18 cellular contexts compared by ENCODE assay signal in genomic region chr20:63288581-63289251, GRCh38. TPM values are rescaled to one million over a fixed set of nuclear protein-coding genes. Genes with fewer than 3 reads are reported as not detected.
A peak's percentile ranks its signal among the peaks of the same experiment; 100 is the strongest.
DNase-seq lines count a peak whose midpoint lies in the region; ATAC-seq, FAIRE-seq and TF ChIP-seq lines count a peak whose summit lies in the region.
"Had no signal": no experiment of that assay in that cellular context is flagged by ENCODE, and none has a peak within 500 bp of the region (broad histone marks: within the 10 kb centered on the region; RNA-seq: fewer than 3 reads in every experiment).

No MANE protein-coding gene starts in this region.

- no peak for TF ChIP-seq POLR2A in K562 (conservative IDR thresholded peaks at IDR 0.05)

- H3K4me1 ChIP-seq in BLaER1 (peaks cover 98% of the 10 kb centered on the region), K562 (replicated peaks in 1 of 2; ENCODE audit: control insufficient read depth in 2 of 2, insufficient read depth in 2 of 2, low read length in 2 of 2) (peaks cover 0 to 50% of the 10 kb centered on the region in 2 experiments; a peak in 2 of 5 replicates), GM23338 (ENCODE audit: insufficient read depth) (peaks cover 6% of the 10 kb centered on the region; the same call in 1 of the 2 replicates)

- peaks cover 24% of the 10 kb centered on the region for H3K36me3 Mint-ChIP-seq in CD4-positive, alpha-beta T cell (ENCODE audit: low read depth)
- H3K36me3 Mint-ChIP-seq in GM23338 (ENCODE audit: low read depth): peaks cover 19% of the 10 kb centered on the region
- H3K36me3 Mint-ChIP-seq in T-helper 2 cell treated with Interferon-gamma antibody and Interleukin-4, amounts not matched to agents 5 μg/mL and 100 μg/mL, for 36 hours (ENCODE audit: low read depth): peaks cover 9% of the 10 kb centered on the region

- no peak for DNase-seq in CD4-positive, alpha-beta T cell
- no peak for DNase-seq in K562 (ENCODE audit: extremely low read depth in 1 of 4, low spot score in 3 of 4)
- DNase-seq in GM23338 (ENCODE audit: low spot score): no peak
- DNase-seq in T-helper 2 cell treated with Interferon-gamma antibody and Interleukin-4, amounts not matched to agents 5 μg/mL and 100 μg/mL, for 36 hours (ENCODE audit: low spot score): no peak
- DNase-seq: COR-L47, DMS 273 treated with DMSO at 0.1 percent for 48 hours, DND-41, KG1, NCI-H1105 treated with DMSO at 0.1 percent for 48 hours, NCI-H1694, Peyer's patch, SIG-M5 had no signal

- H3K27me3 ChIP-seq in BLaER1 (no peaks in the 10 kb centered on the region), K562 (ENCODE audit: control insufficient read depth in 2 of 2, insufficient read depth in 2 of 2, low read length in 2 of 2) (no peaks in the 10 kb centered on the region), GM23338 (ENCODE audit: insufficient read depth) (no peaks in the 10 kb centered on the region)
- no peaks in the 10 kb centered on the region for H3K27me3 ChIP-seq in CD4-positive, alpha-beta T cell (ENCODE audit: control insufficient read depth, insufficient read depth, low read length)
- H3K27me3 ChIP-seq: Peyer's patch had no signal

- H3K4me1 Mint-ChIP-seq in CD4-positive, alpha-beta T cell (ENCODE audit: low read depth): peaks cover 4% of the 10 kb centered on the region
- H3K4me1 Mint-ChIP-seq in GM23338: peaks cover 5% of the 10 kb centered on the region; the same call in 2 of the 3 replicates
- H3K4me1 Mint-ChIP-seq in T-helper 2 cell treated with Interferon-gamma antibody and Interleukin-4, amounts not matched to agents 5 μg/mL and 100 μg/mL, for 36 hours (ENCODE audit: low read depth): no peaks in the 10 kb centered on the region

- intact Hi-C loops in CD4-positive, alpha-beta T cell (cut with DNase I, micrococcal nuclease): no loop called here
- intact Hi-C loops in K562 (cut with micrococcal nuclease): no loop called here

- H3F3A ChIP-seq in GM23338 (replicated peaks; ENCODE audit: low read depth): no peaks in the 10 kb centered on the region

- POLR2A ChIA-PET in CD4-positive, alpha-beta T cell (lab: Charles Lee): no interaction called here
- POLR2A ChIA-PET in K562 (lab: Yijun Ruan, JAX): interaction anchor here (0.6 to 1.2 kb wide), 2 partner anchors 12 to 136 kb away, joined by 3 to 5 read pairs; no protein-coding TSS in a partner anchor

- TF ChIP-seq EP300 in K562 (IDR thresholded peaks at IDR 0.05; ENCODE audit: low read length): no peak

- CTCF ChIA-PET in CD4-positive, alpha-beta T cell (lab: Charles Lee): no interaction called here
- CTCF ChIA-PET in K562 (lab: Yijun Ruan, JAX; ENCODE audit: low intra/inter-chr PET ratio): no interaction called here

- H3K4me3 ChIP-seq in BLaER1 (no peak overlapping the region), K562 (no peak overlapping the region), GM23338 (no peak overlapping the region)
- H3K4me3 ChIP-seq: Peyer's patch had no signal

- H3K27ac ChIP-seq in BLaER1 (no peak overlapping the region), K562 (ENCODE audit: extremely low read depth, low read depth, low read length) (no peak overlapping the region), GM23338 (ENCODE audit: low read depth) (no peak overlapping the region)
- H3K27ac ChIP-seq in CD4-positive, alpha-beta T cell (ENCODE audit: low read depth, low read length): no peak overlapping the region
- H3K27ac ChIP-seq: C4-2B, Peyer's patch had no signal

- H2AFZ ChIP-seq in K562 (ENCODE audit: low read depth, low read length) (no peak overlapping the region), GM23338 (no peak overlapping the region)

- no peak for ATAC-seq in CD4-positive, alpha-beta T cell (ENCODE audit: poor library complexity)
- ATAC-seq in K562 (no peak), GM23338 (no peak)
- ATAC-seq: SK-N-SH treated with all-trans-retinoic acid at 6 μM for 48 hours had no signal

- peak overlapping the region; percentile 57 for H3K4me2 ChIP-seq in BLaER1
- no peak overlapping the region for H3K4me2 ChIP-seq in K562 (ENCODE audit: insufficient read depth, low read length)
- H3K4me2 ChIP-seq in GM23338: no peak overlapping the region

- H3K27me3 Mint-ChIP-seq in CD4-positive, alpha-beta T cell: no peaks in the 10 kb centered on the region
- peaks cover 19% of the 10 kb centered on the region for H3K27me3 Mint-ChIP-seq in GM23338 (ENCODE audit: insufficient read depth, low read depth, poor library complexity)
- no peaks in the 10 kb centered on the region for H3K27me3 Mint-ChIP-seq in T-helper 2 cell treated with Interferon-gamma antibody and Interleukin-4, amounts not matched to agents 5 μg/mL and 100 μg/mL, for 36 hours (ENCODE audit: low read depth)

- in situ Hi-C loops in K562 (cut with MboI): no loop called here

- 90% methylated on average over 22 of the region's 28 CpGs for WGBS in K562 (ENCODE audit: insufficient coverage, low coverage, missing lambda C conversion rate)

- H3K9ac ChIP-seq in BLaER1 (0 out of 2 replicates have a peak overlapping the region, but pooled peaks have one; percentile 31), K562 (ENCODE audit: insufficient read depth in 1 of 2, low read depth in 2 of 2, low read length in 2 of 2) (no peak overlapping the region)

- H3K9me3 Mint-ChIP-seq in CD4-positive, alpha-beta T cell: no peaks in the 10 kb centered on the region
- H3K9me3 Mint-ChIP-seq in GM23338: no peaks in the 10 kb centered on the region
- no peaks in the 10 kb centered on the region for H3K9me3 Mint-ChIP-seq in T-helper 2 cell treated with Interferon-gamma antibody and Interleukin-4, amounts not matched to agents 5 μg/mL and 100 μg/mL, for 36 hours

- TF ChIP-seq RAD21 in K562 (CRISPR knock-in tag; conservative IDR thresholded peaks at IDR 0.05 in 1 of 2, IDR thresholded peaks at IDR 0.05 in 1 of 2): no peak

- no peak for FAIRE-seq in K562 (lab: Jason Lieb, UNC)
- FAIRE-seq: H54 had no signal

- peaks cover 52% of the 10 kb centered on the region for H3K36me3 ChIP-seq in BLaER1
- peaks cover 44% of the 10 kb centered on the region; the same call in 2 of the 3 replicates for H3K36me3 ChIP-seq in K562 (ENCODE audit: control insufficient read depth, insufficient read depth, low read length)
- H3K36me3 ChIP-seq in GM23338 (ENCODE audit: insufficient read depth): no peaks in the 10 kb centered on the region; the same call in 1 of the 2 replicates

- peak overlapping the region; percentile 33 for H3K27ac Mint-ChIP-seq in CD4-positive, alpha-beta T cell
- H3K27ac Mint-ChIP-seq in GM23338: no peak overlapping the region
- no peak overlapping the region for H3K27ac Mint-ChIP-seq in T-helper 2 cell treated with Interferon-gamma antibody and Interleukin-4, amounts not matched to agents 5 μg/mL and 100 μg/mL, for 36 hours

- H3K4me3 Mint-ChIP-seq in CD4-positive, alpha-beta T cell: no peak overlapping the region
- no peak overlapping the region for H3K4me3 Mint-ChIP-seq in GM23338
- H3K4me3 Mint-ChIP-seq in T-helper 2 cell treated with Interferon-gamma antibody and Interleukin-4, amounts not matched to agents 5 μg/mL and 100 μg/mL, for 36 hours: no peak overlapping the region

- TSS peak; percentile 40 for BruUV-seq in K562 (replicated peaks; lab: Mats Ljungman, UMichigan)

- H4K20me1 ChIP-seq in BLaER1 (peaks cover 57% of the 10 kb centered on the region), K562 (replicated peaks; ENCODE audit: control insufficient read depth, insufficient read depth, low read length) (peaks cover 25% of the 10 kb centered on the region), GM23338 (replicated peaks; ENCODE audit: insufficient read depth) (no peaks in the 10 kb centered on the region)

- H3K9me1 ChIP-seq in K562 (ENCODE audit: control insufficient read depth, insufficient read depth, low read length): peaks cover 10% of the 10 kb centered on the region

- H3K79me2 ChIP-seq in K562 (ENCODE audit: control insufficient read depth, insufficient read depth, low read length) (no peaks in the 10 kb centered on the region), GM23338 (replicated peaks; ENCODE audit: insufficient read depth) (no peaks in the 10 kb centered on the region)

- no peak for TF ChIP-seq CTCF in CD4-positive, alpha-beta T cell (IDR thresholded peaks at IDR 0.05)
- TF ChIP-seq CTCF in K562 (IDR thresholded peaks at IDR 0.05 in 2 of 3, conservative IDR thresholded peaks at IDR 0.05 in 1 of 3; ENCODE audit: insufficient read depth in 2 of 3, low read depth in 1 of 3, low read length in 3 of 3): no peak
- TF ChIP-seq CTCF in GM23338 (conservative IDR thresholded peaks at IDR 0.05; ENCODE audit: low read depth in 2 of 2): no peak

- no peaks in the 10 kb centered on the region for H3K9me3 ChIP-seq in BLaER1
- no peaks in the 10 kb centered on the region for H3K9me3 ChIP-seq in CD4-positive, alpha-beta T cell (ENCODE audit: control insufficient read depth, low read length)
- H3K9me3 ChIP-seq in K562 (replicated peaks; ENCODE audit: control insufficient read depth, insufficient read depth, low read depth, low read length): no peaks in the 10 kb centered on the region
- H3K9me3 ChIP-seq: Peyer's patch had no signal

- no peaks in the 10 kb centered on the region for H3K9me2 ChIP-seq in GM23338 (ENCODE audit: insufficient read depth)

RNA-seq across cellular contexts. Expression of gene COL20A1, which starts 4.3 kb away (rescaled TPM):
- under 1 TPM in 1 of 2 experiments, not detected in 1; 0.03 TPM for total RNA-seq in CD4-positive, alpha-beta T cell
- total RNA-seq in K562 (2011; cell fraction: chromatin; rRNA removed; ENCODE audit: low replicate concordance): 0.12 and 0.19 TPM in 2 replicates
- total RNA-seq in K562 (2011; cell fraction: nucleolus; rRNA removed): 0.26 and 0.33 TPM in 2 replicates
- 0.15 TPM in 1 of 2 replicates, not detected in the other for total RNA-seq in K562 (2011; cell fraction: nucleoplasm; rRNA removed)
- total RNA-seq in K562 (2014; rRNA removed): not detected in 2 replicates
- total RNA-seq in K562 (2014; rRNA removed; fragmentation: Illumina TruSeq; extraction: Trizol): not detected in 2 replicates
- total RNA-seq in K562 (2015; rRNA removed; fragmentation: Illumina TruSeq; extraction: Trizol): not detected in 2 replicates
- not detected in 2 replicates for total RNA-seq in K562 (2021)
- polyA plus RNA-seq in K562 (2011; rRNA removed): not detected in 2 replicates
- under 0.01 TPM in 1 of 2 replicates, not detected in the other for polyA plus RNA-seq in K562 (2011; cell fraction: cytosol; rRNA removed)
- polyA plus RNA-seq in K562 (2011; cell fraction: nucleus; rRNA removed): 0.06 and 0.26 TPM in 2 replicates
- polyA plus RNA-seq in K562 (2012): 0.06 TPM in 1 of 2 replicates, not detected in the other
- not detected in 2 replicates for polyA plus RNA-seq in K562 (2014; fragmentation: Illumina TruSeq; extraction: Trizol)
- polyA plus RNA-seq in K562 (2014; fragmentation: Nextera tagmentation; extraction: Ambion mirVana): not detected
- polyA plus RNA-seq in K562 (2014; rRNA removed): not detected in 2 replicates
- polyA minus RNA-seq in K562 (2011; rRNA and poly(A)+ RNA removed): not detected in 2 replicates
- not detected in 2 replicates for polyA minus RNA-seq in K562 (2011; cell fraction: cytosol; rRNA and poly(A)+ RNA removed)
- not detected in 2 replicates for polyA minus RNA-seq in K562 (2011; cell fraction: nucleus; rRNA and poly(A)+ RNA removed)
- total RNA-seq in GM23338 (2014; rRNA removed; shearing (Covaris generic)): 0.28 and 0.43 TPM in 2 replicates
- 0.59 and 0.79 TPM in 2 replicates for polyA plus RNA-seq in GM23338 (2016; fragmentation: Nextera tagmentation; extraction: Ambion mirVana)
- total RNA-seq: G401, Peyer's patch had no signal

RNA-seq across cellular contexts. Expression of gene ARFGAP1, which starts 16.1 kb away (rescaled TPM):
- total RNA-seq in CD4-positive, alpha-beta T cell: 100 to 1,000 TPM; 120 TPM
- 379 and 853 TPM in 2 replicates for total RNA-seq in K562 (2011; cell fraction: chromatin; rRNA removed; ENCODE audit: low replicate concordance)
- 493 and 502 TPM in 2 replicates for total RNA-seq in K562 (2011; cell fraction: nucleolus; rRNA removed)
- 305 and 355 TPM in 2 replicates for total RNA-seq in K562 (2011; cell fraction: nucleoplasm; rRNA removed)
- total RNA-seq in K562 (2014; rRNA removed): 42.4 and 44.3 TPM in 2 replicates
- total RNA-seq in K562 (2014; rRNA removed; fragmentation: Illumina TruSeq; extraction: Trizol): 15.7 and 17.6 TPM in 2 replicates
- total RNA-seq in K562 (2015; rRNA removed; fragmentation: Illumina TruSeq; extraction: Trizol): 33.5 and 33.9 TPM in 2 replicates
- 85.3 and 102 TPM in 2 replicates for total RNA-seq in K562 (2021)
- polyA plus RNA-seq in K562 (2011; rRNA removed): 39.1 and 89.8 TPM in 2 replicates
- polyA plus RNA-seq in K562 (2011; cell fraction: cytosol; rRNA removed): 59.1 and 89.5 TPM in 2 replicates
- 848 and 934 TPM in 2 replicates for polyA plus RNA-seq in K562 (2011; cell fraction: nucleus; rRNA removed)
- polyA plus RNA-seq in K562 (2012): 64.7 and 85.4 TPM in 2 replicates
- 24.9 and 45.2 TPM in 2 replicates for polyA plus RNA-seq in K562 (2014; fragmentation: Illumina TruSeq; extraction: Trizol)
- under 1 TPM; 0.53 to 0.95 TPM for polyA plus RNA-seq in K562 (2014; fragmentation: Nextera tagmentation; extraction: Ambion mirVana)
- polyA plus RNA-seq in K562 (2014; rRNA removed): 54.4 and 73.2 TPM in 2 replicates
- polyA minus RNA-seq in K562 (2011; rRNA and poly(A)+ RNA removed): 24.6 and 29.9 TPM in 2 replicates
- polyA minus RNA-seq in K562 (2011; cell fraction: cytosol; rRNA and poly(A)+ RNA removed): 33.3 and 40.3 TPM in 2 replicates
- polyA minus RNA-seq in K562 (2011; cell fraction: nucleus; rRNA and poly(A)+ RNA removed): 103 and 183 TPM in 2 replicates
- total RNA-seq in GM23338 (2014; rRNA removed; shearing (Covaris generic)): 88.8 and 95.5 TPM in 2 replicates
- polyA plus RNA-seq in GM23338 (2016; fragmentation: Nextera tagmentation; extraction: Ambion mirVana): 40.6 and 41.5 TPM in 2 replicates

RNA-seq across cellular contexts. Expression of gene NKAIN4, which starts 34.5 kb away (rescaled TPM):
- total RNA-seq in CD4-positive, alpha-beta T cell: not detected
- not detected in 2 replicates for total RNA-seq in K562 (2011; cell fraction: chromatin; rRNA removed; ENCODE audit: low replicate concordance)
- not detected in 2 replicates for total RNA-seq in K562 (2011; cell fraction: nucleolus; rRNA removed)
- not detected in 2 replicates for total RNA-seq in K562 (2011; cell fraction: nucleoplasm; rRNA removed)
- total RNA-seq in K562 (2014; rRNA removed) (not detected in 2 replicates), K562 (2014; rRNA removed; fragmentation: Illumina TruSeq; extraction: Trizol) (not detected in 2 replicates), K562 (2015; rRNA removed; fragmentation: Illumina TruSeq; extraction: Trizol) (not detected in 2 replicates), K562 (2021) (not detected in 2 replicates)
- polyA plus RNA-seq in K562 (2011; rRNA removed) (not detected in 2 replicates), K562 (2014; fragmentation: Illumina TruSeq; extraction: Trizol) (not detected in 2 replicates), K562 (2014; fragmentation: Nextera tagmentation; extraction: Ambion mirVana) (not detected), K562 (2014; rRNA removed) (not detected in 2 replicates), GM23338 (2016; fragmentation: Nextera tagmentation; extraction: Ambion mirVana) (9.5 and 13.2 TPM in 2 replicates)
- polyA plus RNA-seq in K562 (2011; cell fraction: cytosol; rRNA removed): not detected in 2 replicates
- polyA plus RNA-seq in K562 (2011; cell fraction: nucleus; rRNA removed): not detected in 2 replicates
- polyA plus RNA-seq in K562 (2012): not detected in 2 replicates
- polyA minus RNA-seq in K562 (2011; rRNA and poly(A)+ RNA removed): not detected in 2 replicates
- polyA minus RNA-seq in K562 (2011; cell fraction: cytosol; rRNA and poly(A)+ RNA removed): not detected in 2 replicates
- not detected in 2 replicates for polyA minus RNA-seq in K562 (2011; cell fraction: nucleus; rRNA and poly(A)+ RNA removed)
- total RNA-seq in GM23338 (2014; rRNA removed; shearing (Covaris generic)): 12.6 and 16.0 TPM in 2 replicates
- total RNA-seq: NCI-H460, Peyer's patch had no signal

RNA-seq across cellular contexts. Expression of gene BIRC7, which starts 53.0 kb away (rescaled TPM):
- not detected for total RNA-seq in CD4-positive, alpha-beta T cell
- total RNA-seq in K562 (2011; cell fraction: chromatin; rRNA removed; ENCODE audit: low replicate concordance): 0.51 and 0.74 TPM in 2 replicates
- total RNA-seq in K562 (2011; cell fraction: nucleolus; rRNA removed): 1.3 and 1.4 TPM in 2 replicates
- 0.46 and 0.88 TPM in 2 replicates for total RNA-seq in K562 (2011; cell fraction: nucleoplasm; rRNA removed)
- total RNA-seq in K562 (2014; rRNA removed) (not detected in 2 replicates), K562 (2014; rRNA removed; fragmentation: Illumina TruSeq; extraction: Trizol) (not detected in 2 replicates), K562 (2015; rRNA removed; fragmentation: Illumina TruSeq; extraction: Trizol) (0.14 TPM in 1 of 2 replicates, not detected in the other), K562 (2021) (0.18 and 0.27 TPM in 2 replicates)
- polyA plus RNA-seq in K562 (2011; rRNA removed) (0.14 and 0.24 TPM in 2 replicates), K562 (2014; fragmentation: Illumina TruSeq; extraction: Trizol) (not detected in 2 replicates), K562 (2014; fragmentation: Nextera tagmentation; extraction: Ambion mirVana) (not detected), K562 (2014; rRNA removed) (0.16 and 0.19 TPM in 2 replicates), GM23338 (2016; fragmentation: Nextera tagmentation; extraction: Ambion mirVana) (0.16 TPM in 1 of 2 replicates, not detected in the other)
- 0.12 and 0.88 TPM in 2 replicates for polyA plus RNA-seq in K562 (2011; cell fraction: cytosol; rRNA removed)
- polyA plus RNA-seq in K562 (2011; cell fraction: nucleus; rRNA removed): 1.5 and 2.8 TPM in 2 replicates
- polyA plus RNA-seq in K562 (2012): 0.18 and 0.68 TPM in 2 replicates
- polyA minus RNA-seq in K562 (2011; rRNA and poly(A)+ RNA removed): not detected in 2 replicates
- polyA minus RNA-seq in K562 (2011; cell fraction: cytosol; rRNA and poly(A)+ RNA removed): not detected in 2 replicates
- 0.44 and 0.81 TPM in 2 replicates for polyA minus RNA-seq in K562 (2011; cell fraction: nucleus; rRNA and poly(A)+ RNA removed)
- 0.24 TPM in 1 of 2 replicates, not detected in the other for total RNA-seq in GM23338 (2014; rRNA removed; shearing (Covaris generic))
- total RNA-seq: Peyer's patch had no signal

Comparison
In these comparisons a context has a peak if more than half of its experiments do, and no peak if none do; other contexts are left out.
1. RNA of gene NKAIN4, which starts 34.5 kb away (total RNA-seq): 12.6 to 16.0 TPM in GM23338; not detected in CD4-positive, alpha-beta T cell and not detected in K562; every median in the first group is over 10 times any median in the second.